ENCODE assay signal across 2 cellular contexts in the genomic region with DNA sequence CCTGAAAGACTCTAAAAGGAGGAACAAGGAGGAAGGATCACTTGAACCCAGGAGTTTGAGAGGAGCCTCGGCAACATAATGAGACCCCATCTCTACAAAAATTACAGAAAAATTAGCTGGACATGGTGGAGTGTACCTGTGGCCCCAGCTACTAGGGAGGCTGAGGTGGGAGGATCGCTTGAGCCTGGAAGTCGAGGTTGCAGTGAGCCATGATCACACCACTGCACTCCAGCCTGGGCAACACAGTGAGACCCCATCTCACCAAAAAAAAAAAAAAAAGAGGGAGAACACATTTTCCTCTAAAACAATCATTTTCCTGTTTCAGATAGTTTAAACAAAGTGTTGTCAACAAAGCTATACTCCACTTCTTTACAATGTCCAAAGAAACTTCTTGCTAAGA.
TF ChIP-seq lines count a peak whose summit lies in the region.

No MANE protein-coding gene starts in this region.

TF ChIP-seq in SK-N-SH, 30 proteins besides CTCF, POLR2A, EP300 and RAD21:
- TF ChIP-seq, protein P1, sequence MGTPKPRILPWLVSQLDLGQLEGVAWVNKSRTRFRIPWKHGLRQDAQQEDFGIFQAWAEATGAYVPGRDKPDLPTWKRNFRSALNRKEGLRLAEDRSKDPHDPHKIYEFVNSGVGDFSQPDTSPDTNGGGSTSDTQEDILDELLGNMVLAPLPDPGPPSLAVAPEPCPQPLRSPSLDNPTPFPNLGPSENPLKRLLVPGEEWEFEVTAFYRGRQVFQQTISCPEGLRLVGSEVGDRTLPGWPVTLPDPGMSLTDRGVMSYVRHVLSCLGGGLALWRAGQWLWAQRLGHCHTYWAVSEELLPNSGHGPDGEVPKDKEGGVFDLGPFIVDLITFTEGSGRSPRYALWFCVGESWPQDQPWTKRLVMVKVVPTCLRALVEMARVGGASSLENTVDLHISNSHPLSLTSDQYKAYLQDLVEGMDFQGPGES (IDR thresholded peaks at IDR 0.05; ENCODE audit: low read depth, low read length), result no peak
- no peak for TF ChIP-seq FOSL2 (IDR thresholded peaks at IDR 0.05; ENCODE audit: borderline replicate concordance, low read depth)
- no peak for TF ChIP-seq FOXM1 (IDR thresholded peaks at IDR 0.05; ENCODE audit: low read depth)
- TF ChIP-seq TAF1 (IDR thresholded peaks at IDR 0.05; ENCODE audit: borderline replicate concordance, low read depth, low read length), result no peak
- no peak for TF ChIP-seq ELF1 (IDR thresholded peaks at IDR 0.05)
- TF ChIP-seq SMC3 (IDR thresholded peaks at IDR 0.05; ENCODE audit: low read depth, low read length), result no peak
- TF ChIP-seq RCOR1 (IDR thresholded peaks at IDR 0.05; ENCODE audit: low read length), result no peak
- TF ChIP-seq YY1 (IDR thresholded peaks at IDR 0.05; ENCODE audit: low read depth), result no peak
- TF ChIP-seq, protein P2, sequence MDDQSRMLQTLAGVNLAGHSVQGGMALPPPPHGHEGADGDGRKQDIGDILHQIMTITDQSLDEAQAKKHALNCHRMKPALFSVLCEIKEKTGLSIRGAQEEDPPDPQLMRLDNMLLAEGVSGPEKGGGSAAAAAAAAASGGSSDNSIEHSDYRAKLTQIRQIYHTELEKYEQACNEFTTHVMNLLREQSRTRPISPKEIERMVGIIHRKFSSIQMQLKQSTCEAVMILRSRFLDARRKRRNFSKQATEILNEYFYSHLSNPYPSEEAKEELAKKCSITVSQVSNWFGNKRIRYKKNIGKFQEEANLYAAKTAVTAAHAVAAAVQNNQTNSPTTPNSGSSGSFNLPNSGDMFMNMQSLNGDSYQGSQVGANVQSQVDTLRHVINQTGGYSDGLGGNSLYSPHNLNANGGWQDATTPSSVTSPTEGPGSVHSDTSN (IDR thresholded peaks at IDR 0.05), result no peak
- no peak for TF ChIP-seq FOXJ3 (CRISPR knock-in tag; IDR thresholded peaks at IDR 0.05)
- TF ChIP-seq, protein P3, sequence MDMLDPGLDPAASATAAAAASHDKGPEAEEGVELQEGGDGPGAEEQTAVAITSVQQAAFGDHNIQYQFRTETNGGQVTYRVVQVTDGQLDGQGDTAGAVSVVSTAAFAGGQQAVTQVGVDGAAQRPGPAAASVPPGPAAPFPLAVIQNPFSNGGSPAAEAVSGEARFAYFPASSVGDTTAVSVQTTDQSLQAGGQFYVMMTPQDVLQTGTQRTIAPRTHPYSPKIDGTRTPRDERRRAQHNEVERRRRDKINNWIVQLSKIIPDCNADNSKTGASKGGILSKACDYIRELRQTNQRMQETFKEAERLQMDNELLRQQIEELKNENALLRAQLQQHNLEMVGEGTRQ (IDR thresholded peaks at IDR 0.05; ENCODE audit: borderline replicate concordance, low read depth, low read length), result no peak
- no peak for TF ChIP-seq TEAD4 (IDR thresholded peaks at IDR 0.05; ENCODE audit: borderline replicate concordance, insufficient read depth)
- no peak for TF ChIP-seq NRF1 (IDR thresholded peaks at IDR 0.05; ENCODE audit: low read depth, low read length)
- TF ChIP-seq MEF2A (IDR thresholded peaks at IDR 0.05; ENCODE audit: borderline replicate concordance, low read depth), result no peak
- TF ChIP-seq CHD2 (IDR thresholded peaks at IDR 0.05; ENCODE audit: low read length, partially characterized antibody), result no peak
- no peak for TF ChIP-seq GATA2 (CRISPR knock-in tag; IDR thresholded peaks at IDR 0.05)
- TF ChIP-seq MAX (IDR thresholded peaks at IDR 0.05; ENCODE audit: low read depth), result no peak

TF ChIP-seq in SK-N-SH treated with all-trans-retinoic acid at 6 μM for 48 hours, 23 proteins besides CTCF, POLR2A, EP300 and RAD21:
- no peak for TF ChIP-seq ZNF70 (CRISPR knock-in tag; IDR thresholded peaks at IDR 0.05)
- TF ChIP-seq ZC3H10 (CRISPR knock-in tag; IDR thresholded peaks at IDR 0.05), result no peak
- no peak for TF ChIP-seq SNAI2 (CRISPR knock-in tag; IDR thresholded peaks at IDR 0.05)
- no peak for TF ChIP-seq ARNTL (CRISPR knock-in tag; IDR thresholded peaks at IDR 0.05; ENCODE audit: borderline replicate concordance, low read depth)
- TF ChIP-seq POU6F1 (CRISPR knock-in tag; IDR thresholded peaks at IDR 0.05; ENCODE audit: borderline replicate concordance, low read depth), result no peak
- no peak for TF ChIP-seq CSRNP3 (CRISPR knock-in tag; IDR thresholded peaks at IDR 0.05)
- TF ChIP-seq OSR1 (CRISPR knock-in tag; IDR thresholded peaks at IDR 0.05), result no peak
TF ChIP-seq in SK-N-SH treated with all-trans-retinoic acid at 6 μM for 48 hours: peak in this region for 0.
